Comparison of ENCODE assay signal across 1 cellular context in genomic region chr1:161121042-161121441, GRCh38.
TF ChIP-seq lines count a peak whose summit lies in the region.

No MANE protein-coding gene starts in this region.

TF ChIP-seq in GM12878, 131 proteins besides CTCF, POLR2A, EP300 and RAD21:
- no peak for TF ChIP-seq ZZZ3 (IDR thresholded peaks at IDR 0.05; ENCODE audit: control insufficient read depth, insufficient read length, low read depth)
- no peak for TF ChIP-seq SUPT20H (IDR thresholded peaks at IDR 0.05; ENCODE audit: borderline replicate concordance, control insufficient read depth, low read depth, low read length)
- TF ChIP-seq MTA3 (IDR thresholded peaks at IDR 0.05; ENCODE audit: borderline replicate concordance, low read length), result 0 out of 2 replicates have a peak, but pooled peaks have one; percentile 25
- TF ChIP-seq HDAC2 (IDR thresholded peaks at IDR 0.05), result no peak
- TF ChIP-seq HDAC6 (IDR thresholded peaks at IDR 0.05; ENCODE audit: unreplicated experiment), result no peak
- no peak for TF ChIP-seq RELA (IDR thresholded peaks at IDR 0.05; ENCODE audit: borderline replicate concordance, partially characterized antibody)
- no peak for TF ChIP-seq ZNF592 (IDR thresholded peaks at IDR 0.05)
- no peak for TF ChIP-seq HCFC1 (IDR thresholded peaks at IDR 0.05; ENCODE audit: low read length)
- 0 out of 2 replicates have a peak, but pooled peaks have one; percentile 35 for TF ChIP-seq POLR2AphosphoS2 (IDR thresholded peaks at IDR 0.05; ENCODE audit: low read depth, low read length)
- TF ChIP-seq MEF2A (IDR thresholded peaks at IDR 0.05; ENCODE audit: insufficient read depth, low read depth, low read length), result no peak
- no peak for TF ChIP-seq YY1 (IDR thresholded peaks at IDR 0.05; ENCODE audit: low read depth, low read length)
- no peak for TF ChIP-seq BCLAF1 (IDR thresholded peaks at IDR 0.05)
- no peak for TF ChIP-seq ESRRA (IDR thresholded peaks at IDR 0.05; ENCODE audit: low read length)
- TF ChIP-seq MYC (IDR thresholded peaks at IDR 0.05; ENCODE audit: insufficient read depth, insufficient read length, insufficient replicate concordance, low read length, severe bottlenecking), result no peak
